In genomic region chr20:58675146-58675584, GRCh38 we compare ENCODE assay signal across 22 cellular contexts.
"Had no signal": no experiment of that assay in that cellular context is flagged by ENCODE, and none has a peak within 500 bp of the region (broad histone marks: within the 10 kb centered on the region; RNA-seq: fewer than 3 reads in every experiment).

No MANE protein-coding gene starts in this region.

- H3K4me3 Mint-ChIP-seq: memory B cell; mesothelial cell of epicardium; natural killer cell; neural crest cell; stimulated activated naive B cell treated with anti-CD40 and anti-IgM and Interleukin-4, amounts not matched to agents 10 μg/mL and 1 μg/mL and 100 μg/mL, for 72 hours had no signal

- H3K27ac ChIP-seq: colonic mucosa, hepatocyte, left ventricle myocardium inferior, lower lobe of right lung, sigmoid colon, skin epidermis, stomach, thoracic aorta, transverse colon had no signal

- H3K4me1 ChIP-seq: colonic mucosa, left ventricle myocardium inferior, sigmoid colon, stomach, transverse colon had no signal

- H3K4me2 ChIP-seq: hepatocyte had no signal

- H3K4me3 ChIP-seq: colonic mucosa, hepatocyte, left ventricle myocardium inferior, lower lobe of right lung, sigmoid colon, skin epidermis, stomach, thoracic aorta, transverse colon had no signal

- H2AFZ ChIP-seq: hepatocyte had no signal

- H3K4me1 Mint-ChIP-seq: mesothelial cell of epicardium, natural killer cell, neural crest cell had no signal

- H3K9me3 Mint-ChIP-seq: memory B cell; mesothelial cell of epicardium; natural killer cell; neural crest cell; stimulated activated naive B cell treated with anti-CD40 and anti-IgM and Interleukin-4, amounts not matched to agents 10 μg/mL and 1 μg/mL and 100 μg/mL, for 72 hours had no signal

- DNase-seq: colonic mucosa; dermis blood vessel endothelial cell; foreskin melanocyte; kidney; left cardiac atrium; left ventricle myocardium inferior; lower lobe of right lung; natural killer cell; occipital lobe; sigmoid colon; stimulated activated CD4-positive, alpha-beta T cell treated with anti-CD3 and anti-CD28 coated beads, Interleukin-2, amount 100 ng/mL, for 24 hours; stimulated activated CD4-positive, alpha-beta T cell treated with anti-CD3 and anti-CD28 coated beads, Interleukin-4, amount 100 ng/mL, for 4 hours; stimulated activated naive B cell treated with anti-CD40 and anti-IgM and Interleukin-4, amounts not matched to agents 10 μg/mL and 1 μg/mL and 100 μg/mL, for 72 hours; stomach; substantia nigra; transverse colon had no signal

- H3K27me3 ChIP-seq: colonic mucosa, hepatocyte, sigmoid colon, stomach, transverse colon had no signal

- H3K27ac Mint-ChIP-seq: memory B cell; mesothelial cell of epicardium; natural killer cell; stimulated activated naive B cell treated with anti-CD40 and anti-IgM and Interleukin-4, amounts not matched to agents 10 μg/mL and 1 μg/mL and 100 μg/mL, for 72 hours had no signal

- ATAC-seq: left cardiac atrium; lower lobe of right lung; natural killer cell; stimulated activated naive B cell treated with anti-CD40 and anti-IgM and Interleukin-4, amounts not matched to agents 10 μg/mL and 1 μg/mL and 100 μg/mL, for 72 hours had no signal

- H3K9me3 ChIP-seq: colonic mucosa, left ventricle myocardium inferior, lower lobe of right lung, sigmoid colon, stomach, thoracic aorta, transverse colon had no signal

- H3K27me3 Mint-ChIP-seq: memory B cell; stimulated activated naive B cell treated with anti-CD40 and anti-IgM and Interleukin-4, amounts not matched to agents 10 μg/mL and 1 μg/mL and 100 μg/mL, for 72 hours had no signal
